In genomic region chr3:53650424-53650823, GRCh38 we compare ENCODE assay signal across 13 cellular contexts.
A peak's percentile ranks its signal among the peaks of the same experiment; 100 is the strongest.
DNase-seq lines count a peak whose midpoint lies in the region; ATAC-seq and TF ChIP-seq lines count a peak whose summit lies in the region.
"Had no signal": no experiment of that assay in that cellular context is flagged by ENCODE, and none has a peak within 500 bp of the region (broad histone marks: within the 10 kb centered on the region; RNA-seq: fewer than 3 reads in every experiment).

No MANE protein-coding gene starts in this region.

- peak; percentile 8 for DNase-seq in MV-4-11 (lab: John Stamatoyannopoulos, UW)
- DNase-seq in SKM-1 (lab: John Stamatoyannopoulos, UW; ENCODE audit: unreplicated experiment), result no peak
- DNase-seq in foreskin melanocyte, result no peak
- no peak for DNase-seq in KBM-7
- no peak for DNase-seq in NCI-H2171 treated with DMSO at 0.1 percent for 48 hours (lab: John Stamatoyannopoulos, UW)
- DNase-seq: activated T-cell treated with anti-CD3 and anti-CD28 coated beads, Interleukin-2, amount 50 U/mL, for 4 hours; CD8-positive, alpha-beta T cell; central memory CD4-positive, alpha-beta T cell; NCI-H524; occipital lobe had no signal

- TF ChIP-seq POLR2A in GM18505 (IDR thresholded peaks at IDR 0.05; ENCODE audit: borderline replicate concordance, extremely low read depth, insufficient read depth, insufficient read length), result no peak

- in situ Hi-C loops in KBM-7 (cut with MboI; ENCODE audit: low pct_unique_long_range_greater_than_20kb, low sequenced_read_pairs), result no loop called here

- ATAC-seq in GM18505 (IDR thresholded peaks at IDR 0.05; ENCODE audit: unreplicated experiment) (peak; percentile 78), GM19395 (IDR thresholded peaks at IDR 0.05; ENCODE audit: unreplicated experiment) (peak; percentile 74), HG02870 (IDR thresholded peaks at IDR 0.05; ENCODE audit: unreplicated experiment) (peak; percentile 86)
- ATAC-seq: CD8-positive, alpha-beta T cell had no signal
